Comparison of ENCODE assay signal across 21 cellular contexts in genomic region chr15:41805711-41806110, GRCh38. TPM values are rescaled to one million over a fixed set of nuclear protein-coding genes. Genes with fewer than 3 reads are reported as not detected.
A peak's percentile ranks its signal among the peaks of the same experiment; 100 is the strongest.
DNase-seq lines count a peak whose midpoint lies in the region; ATAC-seq and TF ChIP-seq lines count a peak whose summit lies in the region.
"Had no signal": no experiment of that assay in that cellular context is flagged by ENCODE, and none has a peak within 500 bp of the region (broad histone marks: within the 10 kb centered on the region; RNA-seq: fewer than 3 reads in every experiment).

No MANE protein-coding gene starts in this region.

- no peak overlapping the region for H4K8ac ChIP-seq in H9 (replicated peaks; ENCODE audit: insufficient read length, low read depth, low read length)

- no peak overlapping the region for H4K5ac ChIP-seq in H9 (ENCODE audit: insufficient read length, low read depth, low read length)

- H3K9me3 ChIP-seq in breast epithelium (no peaks in the 10 kb centered on the region), H9 (ENCODE audit: control insufficient read depth, low read depth, low read length) (no peaks in the 10 kb centered on the region)
- H3K9me3 ChIP-seq: body of pancreas, Caco-2, right atrium auricular region, SJSA1, upper lobe of left lung had no signal

- H3K4ac ChIP-seq in H9 (ENCODE audit: low read depth, low read length), result no peak overlapping the region

- no peak overlapping the region for H3K14ac ChIP-seq in H9 (ENCODE audit: insufficient read depth, low read length)

- no peaks in the 10 kb centered on the region for H3K9me3 Mint-ChIP-seq in T-helper 2 cell treated with Interferon-gamma antibody and Interleukin-4, amounts not matched to agents 5 μg/mL and 100 μg/mL, for 36 hours
- H3K9me3 Mint-ChIP-seq in stimulated activated naive B cell treated with anti-CD40 and anti-IgM and Interleukin-4, amounts not matched to agents 10 μg/mL and 1 μg/mL and 100 μg/mL, for 72 hours, result no peaks in the 10 kb centered on the region
- H3K9me3 Mint-ChIP-seq in H9, result no peaks in the 10 kb centered on the region; a peak in 1 of 5 replicates
- H3K9me3 Mint-ChIP-seq: activated CD4-positive, alpha-beta memory T cell treated with anti-CD3 and anti-CD28 coated beads, Interleukin-2, amount 10 ng/mL, durations not matched to agents 7 days and 5 days; activated T-cell treated with anti-CD3 and anti-CD28 coated beads, Interleukin-2, amount 50 U/mL, for 72 hours; T-helper 1 cell treated with Interleukin-12 subunit alpha and Interleukin-12 subunit beta and Interleukin-4 antibody, amounts not matched to agents 30 μg/mL and 1 μg/mL, for 36 hours had no signal

- no peaks in the 10 kb centered on the region for H3K79me1 ChIP-seq in H9 (ENCODE audit: insufficient read depth, low read depth, low read length, poor library complexity, severe bottlenecking)

- no peak overlapping the region for H2BK5ac ChIP-seq in H9 (ENCODE audit: insufficient read length, low read length)

- no peak overlapping the region for H2AFZ ChIP-seq in H9 (ENCODE audit: low read length)

- H3K36me3 Mint-ChIP-seq in T-helper 2 cell treated with Interferon-gamma antibody and Interleukin-4, amounts not matched to agents 5 μg/mL and 100 μg/mL, for 36 hours (ENCODE audit: low read depth), result peaks cover 7% of the 10 kb centered on the region
- peaks cover 19 to 30% of the 10 kb centered on the region in 2 donors for H3K36me3 Mint-ChIP-seq in stimulated activated naive B cell treated with anti-CD40 and anti-IgM and Interleukin-4, amounts not matched to agents 10 μg/mL and 1 μg/mL and 100 μg/mL, for 72 hours
- peaks cover 0 to 5% (median 2%) of the 10 kb centered on the region in 3 experiments; a peak in 3 of 7 replicates for H3K36me3 Mint-ChIP-seq in H9 (ENCODE audit: insufficient read depth in 1 of 3, low read depth in 3 of 3)
- H3K36me3 Mint-ChIP-seq: activated naive CD8-positive, alpha-beta T cell had no signal

- no peaks in the 10 kb centered on the region for H4K20me1 ChIP-seq in H9 (ENCODE audit: control insufficient read depth, insufficient read depth, insufficient read length)

- H2BK120ac ChIP-seq in H9 (ENCODE audit: low read depth, low read length, poor library complexity, severe bottlenecking), result no peak overlapping the region

- H3K27ac ChIP-seq in breast epithelium, result peak overlapping the region; percentile 84 to 91
- H3K27ac ChIP-seq in layer of hippocampus (ENCODE audit: low read depth, low read length), result peak overlapping the region; percentile 57
- H3K27ac ChIP-seq in H9 (ENCODE audit: insufficient read length, low read depth, low read length), result no peak overlapping the region
- H3K27ac ChIP-seq: 22Rv1, body of pancreas, right atrium auricular region, SJSA1, upper lobe of left lung had no signal

- H3K27me3 ChIP-seq in breast epithelium (no peaks in the 10 kb centered on the region), layer of hippocampus (ENCODE audit: control insufficient read depth, insufficient read depth, low read length) (no peaks in the 10 kb centered on the region), H9 (ENCODE audit: insufficient read depth, low read length) (no peaks in the 10 kb centered on the region)
- H3K27me3 ChIP-seq: body of pancreas, right atrium auricular region, SJSA1, upper lobe of left lung had no signal

- H3K56ac ChIP-seq in H9 (ENCODE audit: insufficient read length, low read depth, low read length), result no peak overlapping the region

- H3K23ac ChIP-seq in H9 (ENCODE audit: insufficient read length, low read depth, low read length), result no peak overlapping the region

- no peak overlapping the region for H3K4me3 ChIP-seq in breast epithelium
- H3K4me3 ChIP-seq: body of pancreas, right atrium auricular region, SJSA1, upper lobe of left lung had no signal

- no peaks in the 10 kb centered on the region for H3K23me2 ChIP-seq in H9 (ENCODE audit: insufficient read length, low read depth, low read length, poor library complexity, severe bottlenecking)

- H3K4me2 ChIP-seq in H9 (ENCODE audit: insufficient read depth, insufficient read length, low read length), result no peak overlapping the region

- H3K79me2 ChIP-seq in H9 (ENCODE audit: insufficient read depth, low read length), result no peaks in the 10 kb centered on the region

- H4K91ac ChIP-seq in H9 (ENCODE audit: insufficient read length, low read depth, low read length), result no peak overlapping the region

- H3K4me1 ChIP-seq in breast epithelium (peaks cover 3 to 7% of the 10 kb centered on the region in 2 donors), H9 (ENCODE audit: insufficient read depth, low read length) (no peaks in the 10 kb centered on the region)
- H3K4me1 ChIP-seq: body of pancreas, Caco-2, upper lobe of left lung had no signal

- intact Hi-C loops in breast epithelium (cut with DNase I; ENCODE audit: low total_unique reads), result no loop called here

- H3K9ac ChIP-seq in H9 (ENCODE audit: extremely low read depth, insufficient read length, low read length), result no peak overlapping the region

- H3K4me3 Mint-ChIP-seq in T-helper 2 cell treated with Interferon-gamma antibody and Interleukin-4, amounts not matched to agents 5 μg/mL and 100 μg/mL, for 36 hours, result no peak overlapping the region
- no peak overlapping the region for H3K4me3 Mint-ChIP-seq in stimulated activated naive B cell treated with anti-CD40 and anti-IgM and Interleukin-4, amounts not matched to agents 10 μg/mL and 1 μg/mL and 100 μg/mL, for 72 hours
- no peak overlapping the region for H3K4me3 Mint-ChIP-seq in H9
- H3K4me3 Mint-ChIP-seq: activated CD4-positive, alpha-beta memory T cell treated with anti-CD3 and anti-CD28 coated beads, Interleukin-2, amount 10 ng/mL, durations not matched to agents 7 days and 5 days; activated naive CD8-positive, alpha-beta T cell; activated T-cell treated with anti-CD3 and anti-CD28 coated beads, Interleukin-2, amount 50 U/mL, for 72 hours; T-helper 1 cell treated with Interleukin-12 subunit alpha and Interleukin-12 subunit beta and Interleukin-4 antibody, amounts not matched to agents 30 μg/mL and 1 μg/mL, for 36 hours had no signal

- no peak overlapping the region for H3K18ac ChIP-seq in H9 (ENCODE audit: insufficient read length, low read depth, low read length)

- H3K27me3 Mint-ChIP-seq in T-helper 2 cell treated with Interferon-gamma antibody and Interleukin-4, amounts not matched to agents 5 μg/mL and 100 μg/mL, for 36 hours (ENCODE audit: low read depth), result no peaks in the 10 kb centered on the region
- no peaks in the 10 kb centered on the region for H3K27me3 Mint-ChIP-seq in stimulated activated naive B cell treated with anti-CD40 and anti-IgM and Interleukin-4, amounts not matched to agents 10 μg/mL and 1 μg/mL and 100 μg/mL, for 72 hours
- H3K27me3 Mint-ChIP-seq in H9 (ENCODE audit: low read depth), result no peaks in the 10 kb centered on the region
- H3K27me3 Mint-ChIP-seq: activated CD4-positive, alpha-beta memory T cell treated with anti-CD3 and anti-CD28 coated beads, Interleukin-2, amount 10 ng/mL, durations not matched to agents 7 days and 5 days; activated naive CD8-positive, alpha-beta T cell had no signal

- peak overlapping the region; percentile 8 for H3K27ac Mint-ChIP-seq in T-helper 2 cell treated with Interferon-gamma antibody and Interleukin-4, amounts not matched to agents 5 μg/mL and 100 μg/mL, for 36 hours
- peak overlapping the region; percentile 59 for H3K27ac Mint-ChIP-seq in stimulated activated naive B cell treated with anti-CD40 and anti-IgM and Interleukin-4, amounts not matched to agents 10 μg/mL and 1 μg/mL and 100 μg/mL, for 72 hours
- H3K27ac Mint-ChIP-seq in H9, result no peak overlapping the region; a peak in 1 of 7 replicates
- H3K27ac Mint-ChIP-seq: activated CD4-positive, alpha-beta memory T cell treated with anti-CD3 and anti-CD28 coated beads, Interleukin-2, amount 10 ng/mL, durations not matched to agents 7 days and 5 days; activated naive CD8-positive, alpha-beta T cell; activated T-cell treated with anti-CD3 and anti-CD28 coated beads, Interleukin-2, amount 50 U/mL, for 72 hours; T-helper 1 cell treated with Interleukin-12 subunit alpha and Interleukin-12 subunit beta and Interleukin-4 antibody, amounts not matched to agents 30 μg/mL and 1 μg/mL, for 36 hours had no signal

- H3K4me1 Mint-ChIP-seq in T-helper 2 cell treated with Interferon-gamma antibody and Interleukin-4, amounts not matched to agents 5 μg/mL and 100 μg/mL, for 36 hours (ENCODE audit: low read depth), result peaks cover 16% of the 10 kb centered on the region
- H3K4me1 Mint-ChIP-seq in stimulated activated naive B cell treated with anti-CD40 and anti-IgM and Interleukin-4, amounts not matched to agents 10 μg/mL and 1 μg/mL and 100 μg/mL, for 72 hours, result peaks cover 14 to 30% of the 10 kb centered on the region in 2 donors
- peaks cover 0 to 16% of the 10 kb centered on the region in 2 experiments; a peak in 3 of 4 replicates for H3K4me1 Mint-ChIP-seq in H9

- no peak overlapping the region for H3T11ph ChIP-seq in H9 (ENCODE audit: low read length)

- ATAC-seq in stimulated activated naive B cell treated with anti-CD40 and anti-IgM and Interleukin-4, amounts not matched to agents 10 μg/mL and 1 μg/mL and 100 μg/mL, for 72 hours (replicated peaks), result no peak
- ATAC-seq in HG03135 (IDR thresholded peaks at IDR 0.05; ENCODE audit: unreplicated experiment), result no peak
- ATAC-seq: activated T-cell treated with anti-CD3 and anti-CD28 coated beads, Interleukin-2, amount 50 U/mL, for 72 hours; body of pancreas had no signal

- DNase-seq in T-helper 2 cell treated with Interferon-gamma antibody and Interleukin-4, amounts not matched to agents 5 μg/mL and 100 μg/mL, for 36 hours (ENCODE audit: low spot score), result no peak
- DNase-seq in T-helper 2 cell, result no peak
- DNase-seq in breast epithelium (ENCODE audit: low spot score in 2 of 2), result no peak
- no peak for DNase-seq in stimulated activated naive B cell treated with anti-CD40 and anti-IgM and Interleukin-4, amounts not matched to agents 10 μg/mL and 1 μg/mL and 100 μg/mL, for 72 hours
- DNase-seq in NCI-H1694 (lab: John Stamatoyannopoulos, UW), result no peak
- DNase-seq in H9, result no peak
- DNase-seq: activated CD4-positive, alpha-beta memory T cell treated with anti-CD3 and anti-CD28 coated beads, Interleukin-2, amount 10 ng/mL, durations not matched to agents 7 days and 5 days; activated T-cell treated with anti-CD3 and anti-CD28 coated beads, Interleukin-2, amount 50 U/mL, for 72 hours; AML-193; body of pancreas; Caco-2; erythroblast; stimulated activated CD4-positive, alpha-beta T cell treated with anti-CD3 and anti-CD28 coated beads, Interleukin-15, amount 100 ng/mL, for 24 hours; upper lobe of left lung had no signal

- no peak overlapping the region for H2BK12ac ChIP-seq in H9 (ENCODE audit: insufficient read length, low read depth, low read length)

- no peak for TF ChIP-seq CTCF in breast epithelium (IDR thresholded peaks at IDR 0.05)
- no peak for TF ChIP-seq CTCF in H9 (conservative IDR thresholded peaks at IDR 0.05)

- no peaks in the 10 kb centered on the region for H3K36me3 ChIP-seq in breast epithelium
- H3K36me3 ChIP-seq: right atrium auricular region had no signal

- H2BK15ac ChIP-seq in H9 (ENCODE audit: low read depth, low read length), result no peak overlapping the region

- no peak overlapping the region for H2BK20ac ChIP-seq in H9 (ENCODE audit: low read depth, low read length, poor library complexity, severe bottlenecking)

- no CpG with 5 or more reads among the region's 3 CpGs for WGBS in H9 (ENCODE audit: extremely low coverage, insufficient read length, low lambda C conversion rate)

- H2AK5ac ChIP-seq in H9 (ENCODE audit: insufficient read length, low read length), result no peak overlapping the region

- no peak for TF ChIP-seq POLR2A in breast epithelium (IDR thresholded peaks at IDR 0.05)

RNA-seq across cellular contexts. Expression of gene JMJD7, which starts 22.2 kb away (rescaled TPM):
- total RNA-seq in breast epithelium, result 10 to 100 TPM in 1 of 3 donors, 1 to 10 TPM in 2; 7.8 to 20.8 (median 8.8) TPM
- total RNA-seq in H9 (2021), result 13.3 and 14.3 TPM in 2 replicates

RNA-seq across cellular contexts. Expression of gene MAPKBP1, which starts 31.4 kb away (rescaled TPM):
- total RNA-seq in breast epithelium (10 to 100 TPM; 11.5 to 29.3 (median 24.3) TPM), H9 (2021) (10.0 and 13.7 TPM in 2 replicates)

RNA-seq across cellular contexts. Expression of gene PLA2G4B, which starts 32.9 kb away (rescaled TPM):
- total RNA-seq in breast epithelium (10 to 100 TPM in 2 of 3 donors, 1 to 10 TPM in 1; 3.2 to 11.0 (median 10.2) TPM), H9 (2021) (3.7 and 6.3 TPM in 2 replicates)

Comparison
In these comparisons a context has a peak if more than half of its experiments do, and no peak if none do; other contexts are left out.
1. H3K27ac Mint-ChIP-seq: peak in T-helper 2 cell treated with Interferon-gamma antibody and Interleukin-4, amounts not matched to agents 5 μg/mL and 100 μg/mL, for 36 hours (single experiment) and stimulated activated naive B cell treated with anti-CD40 and anti-IgM and Interleukin-4, amounts not matched to agents 10 μg/mL and 1 μg/mL and 100 μg/mL, for 72 hours (single experiment); none in H9 (0 of 3).